In the genomic region with DNA sequence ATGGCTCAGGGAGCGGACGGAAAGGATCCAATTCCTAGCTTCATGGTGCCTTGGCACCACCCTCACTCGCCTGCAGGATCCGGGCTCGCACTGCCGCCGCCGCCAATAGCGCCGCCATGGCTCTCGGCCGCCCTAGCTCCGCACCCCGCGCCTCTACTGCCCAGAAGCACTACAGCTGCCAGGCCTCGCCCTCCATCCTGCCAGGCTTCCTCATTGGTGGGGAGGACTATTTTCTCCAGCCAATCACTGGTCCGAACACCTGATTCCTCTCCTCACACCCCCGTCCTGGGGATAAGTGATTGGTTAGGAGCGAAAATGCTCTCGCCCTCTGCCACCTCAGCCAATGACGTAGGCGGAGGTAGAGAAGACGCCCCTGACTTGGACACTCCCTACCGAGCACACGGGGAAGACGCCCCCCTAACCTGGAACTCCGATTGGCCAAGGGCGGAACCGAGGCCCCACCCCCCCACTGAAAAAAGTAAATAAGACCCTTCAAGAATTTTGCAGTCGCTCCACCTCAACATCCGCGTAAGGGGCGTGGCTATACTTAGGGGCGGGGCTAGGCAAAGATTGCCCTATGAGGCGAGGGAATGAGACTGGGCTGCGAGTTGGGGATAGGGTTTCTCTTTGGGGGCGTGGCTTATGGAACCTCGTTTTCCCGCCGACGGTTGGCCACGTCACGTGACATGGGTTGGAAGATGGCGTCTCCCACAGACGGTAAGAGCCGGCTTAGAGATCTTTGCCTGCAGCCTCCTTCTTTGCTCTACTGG, we compare ENCODE assay signal across 8 cellular contexts. TPM values are rescaled to one million over a fixed set of nuclear protein-coding genes. Genes with fewer than 3 reads are reported as not detected.
DNase-seq lines count a peak whose midpoint lies in the region; ATAC-seq, FAIRE-seq and TF ChIP-seq lines count a peak whose summit lies in the region.

A gene (minus strand): TSS at position 177 of the 770 bp plus-strand sequence. CDS start 59 bp downstream, at position 118.
A gene with protein sequence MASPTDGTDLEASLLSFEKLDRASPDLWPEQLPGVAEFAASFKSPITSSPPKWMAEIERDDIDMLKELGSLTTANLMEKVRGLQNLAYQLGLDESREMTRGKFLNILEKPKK (plus strand): TSS at position 680 of the 770 bp plus-strand sequence. CDS start 19 bp downstream, at position 699.

- 1% methylated on average over 45 of the region's 46 CpGs for WGBS in A549 (ENCODE audit: missing lambda C conversion rate)
- WGBS in body of pancreas, 2 donors = 0% methylated on average over 27 to 46 of the region's 46 CpGs

- no peaks in the 10 kb centered on the region for H3K9me3 ChIP-seq in A549
- H3K9me3 ChIP-seq in body of pancreas = no peaks in the 10 kb centered on the region

- peak within 1 kb of the TSS; percentile 99 for H3K4me2 ChIP-seq in A549

- H3K27me3 ChIP-seq in body of pancreas = no peaks in the 10 kb centered on the region

- peaks cover 24% of the 10 kb centered on the region; the same call in 2 of the 3 replicates for H3K4me1 ChIP-seq in A549
- peaks cover 48% of the 10 kb centered on the region for H3K4me1 ChIP-seq in body of pancreas

- peak; percentile 79 for FAIRE-seq in A549 (lab: Jason Lieb, UNC)
- FAIRE-seq in TTC549 (lab: Jason Lieb, UNC) = peak; percentile 98

- peak; percentile 100 for DNase-seq in A549 (ENCODE audit: low read depth in 1 of 2, low spot score in 1 of 2)
- DNase-seq in NCI-H2107 treated with DMSO at 0.1 percent for 48 hours (lab: John Stamatoyannopoulos, UW; ENCODE audit: unreplicated experiment) = peak; percentile 100
- DNase-seq in body of pancreas = peak; percentile 100
- peak; percentile 100 for DNase-seq in iPS DF 19.7 (ENCODE audit: low read depth, low spot score)
- DNase-seq in sciatic nerve (ENCODE audit: low spot score) = peak; percentile 100

- peak within 1 kb of the TSS; percentile 73 to 83 for H3K27ac ChIP-seq in A549
- H3K27ac ChIP-seq in body of pancreas = peak within 1 kb of the TSS; percentile 87 to 97 (median 91)

- no peak for TF ChIP-seq EP300 in A549 (IDR thresholded peaks at IDR 0.05)

- ATAC-seq in A549 (peak; percentile 97 to 98), HG03066 (IDR thresholded peaks at IDR 0.05; ENCODE audit: low read depth, unreplicated experiment) (peak; percentile 88), body of pancreas (peak; percentile 96), sciatic nerve (peak; percentile 98)

- no peaks in the 10 kb centered on the region for H3K36me3 ChIP-seq in body of pancreas (replicated peaks in 1 of 2; ENCODE audit: insufficient read depth in 1 of 2, low read depth in 2 of 2)

- CTCF ChIA-PET in A549 (lab: Yijun Ruan, JAX) = interaction anchor here (0.9 to 1.6 kb wide), 3 partner anchors 11 to 28 kb away, joined by 3 to 5 read pairs (median 3); no protein-coding TSS in a partner anchor

- peak within 1 kb of the TSS; percentile 79 for H3K4me3 ChIP-seq in A549
- peak within 1 kb of the TSS; percentile 65 to 93 for H3K4me3 ChIP-seq in body of pancreas

- intact Hi-C loops in body of pancreas (cut with DNase I) (no loop called here), sciatic nerve (cut with DNase I) (no loop called here)

- POLR2A ChIA-PET in A549 (lab: Yijun Ruan, JAX) = interaction anchor here (0.7 kb wide), 1 partner anchor 17 kb away, joined by 3 read pairs; no protein-coding TSS in a partner anchor

- TF ChIP-seq CTCF in A549 (IDR thresholded peaks at IDR 0.05) = no peak
- TF ChIP-seq CTCF in body of pancreas (IDR thresholded peaks at IDR 0.05) = peak in 4 of 7 experiments; percentile 14 to 30 (median 24)

- TF ChIP-seq RAD21 in A549 (conservative IDR thresholded peaks at IDR 0.05 in 1 of 2, IDR thresholded peaks at IDR 0.05 in 1 of 2) = no peak

- peak; percentile 52 for TF ChIP-seq POLR2A in A549 (IDR thresholded peaks at IDR 0.05; ENCODE audit: low read length)
- peak; percentile 74 for TF ChIP-seq POLR2A in GM18526 (IDR thresholded peaks at IDR 0.05; ENCODE audit: extremely low read depth, insufficient read length)
- peak; percentile 98 for TF ChIP-seq POLR2A in body of pancreas (IDR thresholded peaks at IDR 0.05)

TF ChIP-seq in A549, 52 proteins besides CTCF, POLR2A, EP300 and RAD21:
- TF ChIP-seq, protein P1, sequence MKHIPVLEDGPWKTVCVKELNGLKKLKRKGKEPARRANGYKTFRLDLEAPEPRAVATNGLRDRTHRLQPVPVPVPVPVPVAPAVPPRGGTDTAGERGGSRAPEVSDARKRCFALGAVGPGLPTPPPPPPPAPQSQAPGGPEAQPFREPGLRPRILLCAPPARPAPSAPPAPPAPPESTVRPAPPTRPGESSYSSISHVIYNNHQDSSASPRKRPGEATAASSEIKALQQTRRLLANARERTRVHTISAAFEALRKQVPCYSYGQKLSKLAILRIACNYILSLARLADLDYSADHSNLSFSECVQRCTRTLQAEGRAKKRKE (CRISPR knock-in tag; IDR thresholded peaks at IDR 0.05; ENCODE audit: low read depth) = no peak
- TF ChIP-seq RFX5 (IDR thresholded peaks at IDR 0.05) (peak; percentile 84), HOXB5 (CRISPR knock-in tag; IDR thresholded peaks at IDR 0.05) (0 out of 2 replicates have a peak, but pooled peaks have one; percentile 27), FOXS1 (CRISPR knock-in tag; IDR thresholded peaks at IDR 0.05) (0 out of 2 replicates have a peak, but pooled peaks have one; percentile 23), JUN (IDR thresholded peaks at IDR 0.05) (peak in 1 of 2 experiments; percentile 65; a peak in 1 of 5 replicates), SMC3 (IDR thresholded peaks at IDR 0.05) (no peak), NPAS2 (CRISPR knock-in tag; IDR thresholded peaks at IDR 0.05; ENCODE audit: borderline replicate concordance) (0 out of 2 replicates have a peak, but pooled peaks have one; percentile 18), PHF8 (IDR thresholded peaks at IDR 0.05; ENCODE audit: borderline replicate concordance, low read depth) (peak; percentile 71; the same call in 1 of the 2 replicates), HOXA7 (CRISPR knock-in tag; IDR thresholded peaks at IDR 0.05) (no peak), BHLHE40 (IDR thresholded peaks at IDR 0.05; ENCODE audit: low read depth, low read length) (peak; percentile 52), FOSL2 (IDR thresholded peaks at IDR 0.05) (no peak), FOSL2 (CRISPR knock-in tag; IDR thresholded peaks at IDR 0.05) (peak; percentile 36; the same call in 1 of the 2 replicates)
- TF ChIP-seq, protein P2, sequence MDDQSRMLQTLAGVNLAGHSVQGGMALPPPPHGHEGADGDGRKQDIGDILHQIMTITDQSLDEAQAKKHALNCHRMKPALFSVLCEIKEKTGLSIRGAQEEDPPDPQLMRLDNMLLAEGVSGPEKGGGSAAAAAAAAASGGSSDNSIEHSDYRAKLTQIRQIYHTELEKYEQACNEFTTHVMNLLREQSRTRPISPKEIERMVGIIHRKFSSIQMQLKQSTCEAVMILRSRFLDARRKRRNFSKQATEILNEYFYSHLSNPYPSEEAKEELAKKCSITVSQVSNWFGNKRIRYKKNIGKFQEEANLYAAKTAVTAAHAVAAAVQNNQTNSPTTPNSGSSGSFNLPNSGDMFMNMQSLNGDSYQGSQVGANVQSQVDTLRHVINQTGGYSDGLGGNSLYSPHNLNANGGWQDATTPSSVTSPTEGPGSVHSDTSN (IDR thresholded peaks at IDR 0.05) = no peak
- TF ChIP-seq, protein P3, sequence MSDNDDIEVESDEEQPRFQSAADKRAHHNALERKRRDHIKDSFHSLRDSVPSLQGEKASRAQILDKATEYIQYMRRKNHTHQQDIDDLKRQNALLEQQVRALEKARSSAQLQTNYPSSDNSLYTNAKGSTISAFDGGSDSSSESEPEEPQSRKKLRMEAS (IDR thresholded peaks at IDR 0.05) = peak; percentile 69
- TF ChIP-seq, protein P4, sequence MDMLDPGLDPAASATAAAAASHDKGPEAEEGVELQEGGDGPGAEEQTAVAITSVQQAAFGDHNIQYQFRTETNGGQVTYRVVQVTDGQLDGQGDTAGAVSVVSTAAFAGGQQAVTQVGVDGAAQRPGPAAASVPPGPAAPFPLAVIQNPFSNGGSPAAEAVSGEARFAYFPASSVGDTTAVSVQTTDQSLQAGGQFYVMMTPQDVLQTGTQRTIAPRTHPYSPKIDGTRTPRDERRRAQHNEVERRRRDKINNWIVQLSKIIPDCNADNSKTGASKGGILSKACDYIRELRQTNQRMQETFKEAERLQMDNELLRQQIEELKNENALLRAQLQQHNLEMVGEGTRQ (IDR thresholded peaks at IDR 0.05) = peak; percentile 98
TF ChIP-seq in A549: peak in this region for 10.

RNA-seq across cellular contexts. Expression of the first gene that starts in this region (rescaled TPM):
- 8.1 and 8.6 TPM in 2 replicates for polyA plus RNA-seq in A549 (2011; rRNA removed)
- 1.9 and 2.6 TPM in 2 replicates for polyA plus RNA-seq in A549 (2012; cell fraction: cytosol; rRNA removed)
- polyA plus RNA-seq in A549 (2012; cell fraction: nucleus; rRNA removed) = 1.00 and 1.6 TPM in 2 replicates
- polyA plus RNA-seq in A549 (2017; fragmentation: RNase III; extraction: RNeasy Plus Mini Kit Qiagen cat#74134 plus additional on column Dnase treatment) = 2.4 to 3.3 TPM (median 2.4 TPM) in 3 replicates
- polyA minus RNA-seq in A549 (2011; rRNA and poly(A)+ RNA removed) = 9.8 and 11.3 TPM in 2 replicates
- total RNA-seq in body of pancreas = 10 to 100 TPM; 17.1 to 20.1 TPM
- 85.5 TPM for total RNA-seq in sciatic nerve

RNA-seq across cellular contexts. Expression of the second gene that starts in this region (rescaled TPM):
- polyA plus RNA-seq in A549 (2011; rRNA removed) (10.0 and 10.8 TPM in 2 replicates), A549 (2017; fragmentation: RNase III; extraction: RNeasy Plus Mini Kit Qiagen cat#74134 plus additional on column Dnase treatment) (7.7 to 9.3 TPM (median 9.3 TPM) in 3 replicates)
- 4.6 and 6.0 TPM in 2 replicates for polyA plus RNA-seq in A549 (2012; cell fraction: cytosol; rRNA removed)
- polyA plus RNA-seq in A549 (2012; cell fraction: nucleus; rRNA removed) = 1.3 and 2.5 TPM in 2 replicates
- 5.4 and 6.6 TPM in 2 replicates for polyA minus RNA-seq in A549 (2011; rRNA and poly(A)+ RNA removed)
- total RNA-seq in body of pancreas (1 to 10 TPM; 3.9 to 4.6 TPM), sciatic nerve (8.5 TPM)

Comparison
In these comparisons a context has a peak if more than half of its experiments do, and no peak if none do; other contexts are left out.
1. Peak in every context shown above with its lines: DNase-seq, ATAC-seq, H3K4me3 ChIP-seq and H3K27ac ChIP-seq.